18 cellular contexts compared by ENCODE assay signal in the genomic region with DNA sequence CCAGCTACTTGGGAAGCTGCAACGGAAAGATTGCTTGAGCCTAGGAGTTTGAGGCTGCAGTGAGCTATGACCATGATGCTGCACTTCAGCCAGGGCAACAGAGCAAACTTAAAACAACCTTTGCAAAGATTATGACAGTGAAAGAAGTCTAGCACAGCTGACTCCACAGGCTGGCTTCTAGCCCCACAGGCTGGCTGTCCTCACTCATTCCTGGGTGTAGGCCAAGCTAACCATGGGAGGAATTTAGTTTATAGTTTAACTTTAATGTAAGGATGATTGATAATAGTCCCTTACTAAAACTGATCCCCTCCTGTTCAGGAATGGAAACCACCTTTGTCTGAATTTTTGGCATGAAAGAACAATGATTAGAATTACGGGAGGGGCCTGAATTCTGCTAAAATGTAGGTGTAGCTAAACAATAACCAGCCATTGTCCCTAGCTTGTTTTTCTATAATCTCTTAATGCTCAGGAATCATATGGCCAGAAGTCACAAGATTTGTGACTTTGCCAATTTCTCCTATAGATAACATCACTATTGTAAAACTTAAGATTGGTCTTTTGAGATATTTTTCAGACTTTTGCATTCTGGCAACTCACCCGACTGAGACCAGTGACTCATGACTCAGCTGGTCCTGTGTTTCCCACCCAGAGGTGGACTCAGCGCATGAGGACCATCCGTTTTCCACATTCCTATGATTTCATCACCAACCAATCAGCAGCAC. TPM values are rescaled to one million over a fixed set of nuclear protein-coding genes. Genes with fewer than 3 reads are reported as not detected.
A peak's percentile ranks its signal among the peaks of the same experiment; 100 is the strongest.
DNase-seq lines count a peak whose midpoint lies in the region; ATAC-seq lines count a peak whose summit lies in the region.
"Had no signal": no experiment of that assay in that cellular context is flagged by ENCODE, and none has a peak within 500 bp of the region (broad histone marks: within the 10 kb centered on the region; RNA-seq: fewer than 3 reads in every experiment).

No MANE protein-coding gene starts in this region.

- no peak overlapping the region for H3K4me3 ChIP-seq in SK-N-MC
- H3K4me3 ChIP-seq: cardiac muscle cell, psoas muscle had no signal

- no peaks in the 10 kb centered on the region for H3K9me3 ChIP-seq in SK-N-MC (ENCODE audit: low read depth, low read length)
- H3K9me3 ChIP-seq: psoas muscle had no signal

- no peaks in the 10 kb centered on the region for H3K4me1 Mint-ChIP-seq in immature natural killer cell
- no peaks in the 10 kb centered on the region for H3K4me1 Mint-ChIP-seq in stimulated activated naive B cell treated with anti-CD40 and anti-IgM and Interleukin-4, amounts not matched to agents 10 μg/mL and 1 μg/mL and 100 μg/mL, for 72 hours
- H3K4me1 Mint-ChIP-seq: CD14-positive monocyte had no signal

- ATAC-seq in GM18519 (IDR thresholded peaks at IDR 0.05; ENCODE audit: low FRiP score, unreplicated experiment), result no peak
- ATAC-seq in stimulated activated naive B cell treated with anti-CD40 and anti-IgM and Interleukin-4, amounts not matched to agents 10 μg/mL and 1 μg/mL and 100 μg/mL, for 72 hours (replicated peaks), result no peak
- ATAC-seq: psoas muscle had no signal

- no peaks in the 10 kb centered on the region for H3K36me3 Mint-ChIP-seq in immature natural killer cell
- no peaks in the 10 kb centered on the region for H3K36me3 Mint-ChIP-seq in stimulated activated naive B cell treated with anti-CD40 and anti-IgM and Interleukin-4, amounts not matched to agents 10 μg/mL and 1 μg/mL and 100 μg/mL, for 72 hours
- H3K36me3 Mint-ChIP-seq: CD14-positive monocyte had no signal

- no peak overlapping the region for H3K4me3 Mint-ChIP-seq in immature natural killer cell
- no peak overlapping the region for H3K4me3 Mint-ChIP-seq in stimulated activated naive B cell treated with anti-CD40 and anti-IgM and Interleukin-4, amounts not matched to agents 10 μg/mL and 1 μg/mL and 100 μg/mL, for 72 hours
- H3K4me3 Mint-ChIP-seq: CD14-positive monocyte; T-helper 2 cell treated with Interferon-gamma antibody and Interleukin-4, amounts not matched to agents 5 μg/mL and 100 μg/mL, for 36 hours had no signal

- peak; percentile 72 for DNase-seq in ELR (ENCODE audit: low read depth)
- DNase-seq in SK-N-MC (ENCODE audit: low read depth, low spot score), result no peak
- peak; percentile 58 for DNase-seq in fibroblast of peridontal ligament (ENCODE audit: extremely low read depth)
- DNase-seq in pulmonary artery endothelial cell (ENCODE audit: low read depth, low spot score), result peak; percentile 81
- no peak for DNase-seq in immature natural killer cell
- no peak for DNase-seq in NCI-H1417 treated with DMSO at 0.1 percent for 48 hours (lab: John Stamatoyannopoulos, UW)
- no peak for DNase-seq in stimulated activated naive B cell treated with anti-CD40 and anti-IgM and Interleukin-4, amounts not matched to agents 10 μg/mL and 1 μg/mL and 100 μg/mL, for 72 hours
- DNase-seq: activated CD4-positive, alpha-beta T cell treated with anti-CD3 and anti-CD28 coated beads, Interleukin-2, amount 50 U/mL, for 48 hours; NCI-H1105; NCI-H510A; psoas muscle; stimulated activated CD4-positive, alpha-beta T cell treated with anti-CD3 and anti-CD28 coated beads, Interleukin-4, amount 100 ng/mL, for 4 hours; stimulated activated naive CD4-positive, alpha-beta T cell treated with Interleukin-2 at 50 U/mL for 16 hours had no signal

- H3K36me3 ChIP-seq in SK-N-MC (ENCODE audit: insufficient read depth, low read length), result no peaks in the 10 kb centered on the region
- H3K36me3 ChIP-seq: cardiac muscle cell had no signal

- H3K27ac Mint-ChIP-seq in immature natural killer cell, result no peak overlapping the region
- H3K27ac Mint-ChIP-seq in stimulated activated naive B cell treated with anti-CD40 and anti-IgM and Interleukin-4, amounts not matched to agents 10 μg/mL and 1 μg/mL and 100 μg/mL, for 72 hours, result no peak overlapping the region
- H3K27ac Mint-ChIP-seq: CD14-positive monocyte; T-helper 2 cell treated with Interferon-gamma antibody and Interleukin-4, amounts not matched to agents 5 μg/mL and 100 μg/mL, for 36 hours had no signal

- peaks cover 0 to 3% (median 0%) of the 10 kb centered on the region in 6 donors for H3K9me3 Mint-ChIP-seq in immature natural killer cell
- H3K9me3 Mint-ChIP-seq in stimulated activated naive B cell treated with anti-CD40 and anti-IgM and Interleukin-4, amounts not matched to agents 10 μg/mL and 1 μg/mL and 100 μg/mL, for 72 hours, result no peaks in the 10 kb centered on the region
- H3K9me3 Mint-ChIP-seq: CD14-positive monocyte; T-helper 2 cell treated with Interferon-gamma antibody and Interleukin-4, amounts not matched to agents 5 μg/mL and 100 μg/mL, for 36 hours had no signal

- peaks cover 0 to 1% (median 0%) of the 10 kb centered on the region in 3 donors for H3K27me3 Mint-ChIP-seq in immature natural killer cell (ENCODE audit: low read depth in 3 of 3)
- peaks cover 14 to 16% of the 10 kb centered on the region in 2 donors for H3K27me3 Mint-ChIP-seq in stimulated activated naive B cell treated with anti-CD40 and anti-IgM and Interleukin-4, amounts not matched to agents 10 μg/mL and 1 μg/mL and 100 μg/mL, for 72 hours

- H3K9ac ChIP-seq in SK-N-MC (ENCODE audit: insufficient read length), result no peak overlapping the region

- peak overlapping the region; percentile 49; the same call in 1 of the 2 replicates for H3K27ac ChIP-seq in SK-N-MC
- H3K27ac ChIP-seq: cardiac muscle cell, epithelial cell of prostate, psoas muscle had no signal

RNA-seq across cellular contexts. Expression of gene SGIP1, which starts 28.1 kb away (rescaled TPM):
- total RNA-seq in pulmonary artery endothelial cell, result 7.7 and 8.7 TPM in 2 replicates
- not detected for polyA plus RNA-seq in immature natural killer cell
- polyA plus RNA-seq: CD14-positive monocyte had no signal

Comparison
In these comparisons a context has a peak if more than half of its experiments do, and no peak if none do; other contexts are left out.
1. DNase-seq: peak in ELR (single experiment), fibroblast of peridontal ligament (single experiment) and pulmonary artery endothelial cell (single experiment); none in SK-N-MC (single experiment), immature natural killer cell (0 of 3), NCI-H1417 treated with DMSO at 0.1 percent for 48 hours (single experiment) and stimulated activated naive B cell treated with anti-CD40 and anti-IgM and Interleukin-4, amounts not matched to agents 10 μg/mL and 1 μg/mL and 100 μg/mL, for 72 hours (single experiment).